Comparison of ENCODE assay signal across 1 cellular context in the genomic region with DNA sequence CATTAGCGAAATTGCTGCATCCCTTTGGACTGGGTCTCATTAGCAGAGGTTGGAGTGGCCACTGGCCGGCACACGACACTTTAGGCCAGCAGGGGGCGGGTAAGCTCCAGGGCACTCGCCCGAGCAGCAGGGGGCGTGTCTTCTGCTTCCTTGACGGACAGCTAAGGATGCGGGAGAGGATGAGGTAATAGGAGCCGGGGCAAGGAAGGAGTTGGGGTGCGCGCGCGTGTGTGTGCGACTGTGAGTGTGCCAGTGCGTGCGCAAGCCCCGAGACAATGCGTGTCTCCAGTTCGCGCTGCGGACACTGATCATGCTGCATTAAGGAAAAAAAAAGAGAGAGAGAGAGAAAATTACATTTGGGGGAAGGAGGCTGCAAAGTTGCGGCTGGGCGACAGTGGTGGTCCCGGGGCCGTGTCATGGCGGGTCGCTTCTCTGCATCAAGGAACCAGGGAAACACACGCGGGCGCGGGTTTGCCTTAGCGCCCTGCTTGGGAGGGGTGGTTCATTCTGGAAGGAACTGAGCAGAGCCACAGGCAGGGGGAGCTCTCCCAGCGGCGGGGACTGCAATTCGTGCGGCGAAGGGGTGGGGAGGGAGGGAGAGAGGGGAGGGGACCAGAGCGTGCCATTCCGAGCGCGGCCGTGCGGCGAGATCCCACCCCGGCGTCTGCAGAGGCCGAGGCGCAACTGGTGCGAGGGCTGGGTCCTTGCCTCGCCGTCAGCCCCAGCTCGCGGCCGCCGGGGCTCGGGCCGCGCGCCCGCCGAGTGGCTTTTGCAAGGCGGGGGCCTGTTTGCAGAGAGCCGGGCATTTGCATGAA.
A peak's percentile ranks its signal among the peaks of the same experiment; 100 is the strongest.
TF ChIP-seq lines count a peak whose summit lies in the region.

A gene (plus strand): TSS at position 625 of the 815 bp plus-strand sequence. CDS start 464 bp downstream, outside the sequence.

TF ChIP-seq in HepG2, 621 proteins besides CTCF, POLR2A, EP300 and RAD21 (continued from another document and continues in another):
- TF ChIP-seq, protein P1, sequence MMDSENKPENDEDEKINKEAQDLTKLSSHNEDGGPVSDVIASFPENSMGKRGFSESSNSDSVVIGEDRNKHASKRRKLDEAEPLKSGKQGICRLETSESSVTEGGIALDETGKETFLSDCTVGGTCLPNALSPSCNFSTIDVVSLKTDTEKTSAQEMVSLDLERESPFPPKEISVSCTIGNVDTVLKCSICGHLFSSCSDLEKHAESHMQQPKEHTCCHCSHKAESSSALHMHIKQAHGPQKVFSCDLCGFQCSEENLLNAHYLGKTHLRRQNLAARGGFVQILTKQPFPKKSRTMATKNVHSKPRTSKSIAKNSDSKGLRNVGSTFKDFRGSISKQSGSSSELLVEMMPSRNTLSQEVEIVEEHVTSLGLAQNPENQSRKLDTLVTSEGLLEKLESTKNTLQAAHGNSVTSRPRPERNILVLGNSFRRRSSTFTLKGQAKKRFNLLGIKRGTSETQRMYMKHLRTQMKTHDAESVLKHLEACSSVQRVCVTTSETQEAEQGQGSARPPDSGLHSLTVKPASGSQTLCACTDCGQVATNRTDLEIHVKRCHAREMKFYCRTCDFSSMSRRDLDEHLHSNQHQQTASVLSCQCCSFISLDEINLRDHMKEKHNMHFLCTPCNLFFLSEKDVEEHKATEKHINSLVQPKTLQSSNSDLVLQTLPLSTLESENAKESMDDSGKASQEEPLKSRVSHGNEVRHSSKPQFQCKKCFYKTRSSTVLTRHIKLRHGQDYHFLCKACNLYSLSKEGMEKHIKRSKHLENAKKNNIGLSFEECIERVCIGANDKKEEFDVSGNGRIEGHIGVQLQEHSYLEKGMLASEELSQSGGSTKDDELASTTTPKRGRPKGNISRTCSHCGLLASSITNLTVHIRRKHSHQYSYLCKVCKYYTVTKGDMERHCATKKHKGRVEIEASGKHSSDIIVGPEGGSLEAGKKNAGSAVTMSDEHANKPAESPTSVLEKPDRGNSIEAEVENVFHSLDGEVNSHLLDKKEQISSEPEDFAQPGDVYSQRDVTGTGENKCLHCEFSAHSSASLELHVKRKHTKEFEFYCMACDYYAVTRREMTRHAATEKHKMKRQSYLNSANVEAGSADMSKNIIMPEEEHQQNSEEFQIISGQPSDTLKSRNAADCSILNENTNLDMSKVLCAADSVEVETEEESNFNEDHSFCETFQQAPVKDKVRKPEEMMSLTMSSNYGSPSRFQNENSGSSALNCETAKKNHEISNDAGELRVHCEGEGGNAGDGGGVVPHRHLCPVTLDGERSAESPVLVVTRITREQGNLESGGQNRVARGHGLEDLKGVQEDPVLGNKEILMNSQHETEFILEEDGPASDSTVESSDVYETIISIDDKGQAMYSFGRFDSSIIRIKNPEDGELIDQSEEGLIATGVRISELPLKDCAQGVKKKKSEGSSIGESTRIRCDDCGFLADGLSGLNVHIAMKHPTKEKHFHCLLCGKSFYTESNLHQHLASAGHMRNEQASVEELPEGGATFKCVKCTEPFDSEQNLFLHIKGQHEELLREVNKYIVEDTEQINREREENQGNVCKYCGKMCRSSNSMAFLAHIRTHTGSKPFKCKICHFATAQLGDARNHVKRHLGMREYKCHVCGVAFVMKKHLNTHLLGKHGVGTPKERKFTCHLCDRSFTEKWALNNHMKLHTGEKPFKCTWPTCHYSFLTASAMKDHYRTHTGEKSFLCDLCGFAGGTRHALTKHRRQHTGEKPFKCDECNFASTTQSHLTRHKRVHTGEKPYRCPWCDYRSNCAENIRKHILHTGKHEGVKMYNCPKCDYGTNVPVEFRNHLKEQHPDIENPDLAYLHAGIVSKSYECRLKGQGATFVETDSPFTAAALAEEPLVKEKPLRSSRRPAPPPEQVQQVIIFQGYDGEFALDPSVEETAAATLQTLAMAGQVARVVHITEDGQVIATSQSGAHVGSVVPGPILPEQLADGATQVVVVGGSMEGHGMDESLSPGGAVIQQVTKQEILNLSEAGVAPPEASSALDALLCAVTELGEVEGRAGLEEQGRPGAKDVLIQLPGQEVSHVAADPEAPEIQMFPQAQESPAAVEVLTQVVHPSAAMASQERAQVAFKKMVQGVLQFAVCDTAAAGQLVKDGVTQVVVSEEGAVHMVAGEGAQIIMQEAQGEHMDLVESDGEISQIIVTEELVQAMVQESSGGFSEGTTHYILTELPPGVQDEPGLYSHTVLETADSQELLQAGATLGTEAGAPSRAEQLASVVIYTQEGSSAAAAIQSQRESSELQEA (CRISPR knock-in tag; IDR thresholded peaks at IDR 0.05; ENCODE audit: not compliant biosample characterization) = no peak
- TF ChIP-seq NKX3-1 (CRISPR knock-in tag; IDR thresholded peaks at IDR 0.05) (peak; percentile 80), SSRP1 (CRISPR knock-in tag; IDR thresholded peaks at IDR 0.05) (no peak), ZNF569 (CRISPR knock-in tag; IDR thresholded peaks at IDR 0.05; ENCODE audit: borderline replicate concordance) (no peak), DNMT3B (CRISPR knock-in tag; conservative IDR thresholded peaks at IDR 0.05) (no peak), KLF12 (CRISPR knock-in tag; IDR thresholded peaks at IDR 0.05; ENCODE audit: borderline replicate concordance) (no peak), HNRNPH1 (optimal IDR thresholded peaks at IDR 0.05; ENCODE audit: low read depth, low read length) (no peak), FLYWCH1 (CRISPR knock-in tag; IDR thresholded peaks at IDR 0.05) (no peak), ZNF136 (CRISPR knock-in tag; IDR thresholded peaks at IDR 0.05; ENCODE audit: low read depth) (no peak), NONO (IDR thresholded peaks at IDR 0.05) (no peak), NONO (CRISPR knock-in tag; conservative IDR thresholded peaks at IDR 0.05) (peak; percentile 60), RBAK (CRISPR knock-in tag; IDR thresholded peaks at IDR 0.05) (no peak), ZNF354B (CRISPR knock-in tag; IDR thresholded peaks at IDR 0.05) (no peak), MEIS1 (CRISPR knock-in tag; IDR thresholded peaks at IDR 0.05; ENCODE audit: borderline replicate concordance) (no peak), ISX (CRISPR knock-in tag; conservative IDR thresholded peaks at IDR 0.05) (no peak), CC2D1A (CRISPR knock-in tag; IDR thresholded peaks at IDR 0.05) (no peak), ASH2L (IDR thresholded peaks at IDR 0.05; ENCODE audit: insufficient read length, low read depth, low read length) (peak; percentile 72), ZBTB7B (CRISPR knock-in tag; IDR thresholded peaks at IDR 0.05) (peak; percentile 54; the same call in 1 of the 2 replicates)
- TF ChIP-seq, protein P2, sequence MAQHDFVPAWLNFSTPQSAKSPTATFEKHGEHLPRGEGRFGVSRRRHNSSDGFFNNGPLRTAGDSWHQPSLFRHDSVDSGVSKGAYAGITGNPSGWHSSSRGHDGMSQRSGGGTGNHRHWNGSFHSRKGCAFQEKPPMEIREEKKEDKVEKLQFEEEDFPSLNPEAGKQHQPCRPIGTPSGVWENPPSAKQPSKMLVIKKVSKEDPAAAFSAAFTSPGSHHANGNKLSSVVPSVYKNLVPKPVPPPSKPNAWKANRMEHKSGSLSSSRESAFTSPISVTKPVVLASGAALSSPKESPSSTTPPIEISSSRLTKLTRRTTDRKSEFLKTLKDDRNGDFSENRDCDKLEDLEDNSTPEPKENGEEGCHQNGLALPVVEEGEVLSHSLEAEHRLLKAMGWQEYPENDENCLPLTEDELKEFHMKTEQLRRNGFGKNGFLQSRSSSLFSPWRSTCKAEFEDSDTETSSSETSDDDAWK (CRISPR knock-in tag; IDR thresholded peaks at IDR 0.05) = no peak
- TF ChIP-seq, protein P3, sequence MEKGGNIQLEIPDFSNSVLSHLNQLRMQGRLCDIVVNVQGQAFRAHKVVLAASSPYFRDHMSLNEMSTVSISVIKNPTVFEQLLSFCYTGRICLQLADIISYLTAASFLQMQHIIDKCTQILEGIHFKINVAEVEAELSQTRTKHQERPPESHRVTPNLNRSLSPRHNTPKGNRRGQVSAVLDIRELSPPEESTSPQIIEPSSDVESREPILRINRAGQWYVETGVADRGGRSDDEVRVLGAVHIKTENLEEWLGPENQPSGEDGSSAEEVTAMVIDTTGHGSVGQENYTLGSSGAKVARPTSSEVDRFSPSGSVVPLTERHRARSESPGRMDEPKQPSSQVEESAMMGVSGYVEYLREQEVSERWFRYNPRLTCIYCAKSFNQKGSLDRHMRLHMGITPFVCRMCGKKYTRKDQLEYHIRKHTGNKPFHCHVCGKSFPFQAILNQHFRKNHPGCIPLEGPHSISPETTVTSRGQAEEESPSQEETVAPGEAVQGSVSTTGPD (CRISPR knock-in tag; IDR thresholded peaks at IDR 0.05) = no peak
- TF ChIP-seq, protein P4, sequence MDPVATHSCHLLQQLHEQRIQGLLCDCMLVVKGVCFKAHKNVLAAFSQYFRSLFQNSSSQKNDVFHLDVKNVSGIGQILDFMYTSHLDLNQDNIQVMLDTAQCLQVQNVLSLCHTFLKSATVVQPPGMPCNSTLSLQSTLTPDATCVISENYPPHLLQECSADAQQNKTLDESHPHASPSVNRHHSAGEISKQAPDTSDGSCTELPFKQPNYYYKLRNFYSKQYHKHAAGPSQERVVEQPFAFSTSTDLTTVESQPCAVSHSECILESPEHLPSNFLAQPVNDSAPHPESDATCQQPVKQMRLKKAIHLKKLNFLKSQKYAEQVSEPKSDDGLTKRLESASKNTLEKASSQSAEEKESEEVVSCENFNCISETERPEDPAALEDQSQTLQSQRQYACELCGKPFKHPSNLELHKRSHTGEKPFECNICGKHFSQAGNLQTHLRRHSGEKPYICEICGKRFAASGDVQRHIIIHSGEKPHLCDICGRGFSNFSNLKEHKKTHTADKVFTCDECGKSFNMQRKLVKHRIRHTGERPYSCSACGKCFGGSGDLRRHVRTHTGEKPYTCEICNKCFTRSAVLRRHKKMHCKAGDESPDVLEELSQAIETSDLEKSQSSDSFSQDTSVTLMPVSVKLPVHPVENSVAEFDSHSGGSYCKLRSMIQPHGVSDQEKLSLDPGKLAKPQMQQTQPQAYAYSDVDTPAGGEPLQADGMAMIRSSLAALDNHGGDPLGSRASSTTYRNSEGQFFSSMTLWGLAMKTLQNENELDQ (CRISPR knock-in tag; IDR thresholded peaks at IDR 0.05; ENCODE audit: borderline replicate concordance) = no peak
- TF ChIP-seq, protein P5, sequence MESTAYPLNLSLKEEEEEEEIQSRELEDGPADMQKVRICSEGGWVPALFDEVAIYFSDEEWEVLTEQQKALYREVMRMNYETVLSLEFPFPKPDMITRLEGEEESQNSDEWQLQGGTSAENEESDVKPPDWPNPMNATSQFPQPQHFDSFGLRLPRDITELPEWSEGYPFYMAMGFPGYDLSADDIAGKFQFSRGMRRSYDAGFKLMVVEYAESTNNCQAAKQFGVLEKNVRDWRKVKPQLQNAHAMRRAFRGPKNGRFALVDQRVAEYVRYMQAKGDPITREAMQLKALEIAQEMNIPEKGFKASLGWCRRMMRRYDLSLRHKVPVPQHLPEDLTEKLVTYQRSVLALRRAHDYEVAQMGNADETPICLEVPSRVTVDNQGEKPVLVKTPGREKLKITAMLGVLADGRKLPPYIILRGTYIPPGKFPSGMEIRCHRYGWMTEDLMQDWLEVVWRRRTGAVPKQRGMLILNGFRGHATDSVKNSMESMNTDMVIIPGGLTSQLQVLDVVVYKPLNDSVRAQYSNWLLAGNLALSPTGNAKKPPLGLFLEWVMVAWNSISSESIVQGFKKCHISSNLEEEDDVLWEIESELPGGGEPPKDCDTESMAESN (CRISPR knock-in tag; conservative IDR thresholded peaks at IDR 0.05) = no peak; the same call in 1 of the 2 replicates
- TF ChIP-seq, protein P6, sequence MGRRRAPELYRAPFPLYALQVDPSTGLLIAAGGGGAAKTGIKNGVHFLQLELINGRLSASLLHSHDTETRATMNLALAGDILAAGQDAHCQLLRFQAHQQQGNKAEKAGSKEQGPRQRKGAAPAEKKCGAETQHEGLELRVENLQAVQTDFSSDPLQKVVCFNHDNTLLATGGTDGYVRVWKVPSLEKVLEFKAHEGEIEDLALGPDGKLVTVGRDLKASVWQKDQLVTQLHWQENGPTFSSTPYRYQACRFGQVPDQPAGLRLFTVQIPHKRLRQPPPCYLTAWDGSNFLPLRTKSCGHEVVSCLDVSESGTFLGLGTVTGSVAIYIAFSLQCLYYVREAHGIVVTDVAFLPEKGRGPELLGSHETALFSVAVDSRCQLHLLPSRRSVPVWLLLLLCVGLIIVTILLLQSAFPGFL (CRISPR knock-in tag; IDR thresholded peaks at IDR 0.05) = no peak
- TF ChIP-seq, protein P7, sequence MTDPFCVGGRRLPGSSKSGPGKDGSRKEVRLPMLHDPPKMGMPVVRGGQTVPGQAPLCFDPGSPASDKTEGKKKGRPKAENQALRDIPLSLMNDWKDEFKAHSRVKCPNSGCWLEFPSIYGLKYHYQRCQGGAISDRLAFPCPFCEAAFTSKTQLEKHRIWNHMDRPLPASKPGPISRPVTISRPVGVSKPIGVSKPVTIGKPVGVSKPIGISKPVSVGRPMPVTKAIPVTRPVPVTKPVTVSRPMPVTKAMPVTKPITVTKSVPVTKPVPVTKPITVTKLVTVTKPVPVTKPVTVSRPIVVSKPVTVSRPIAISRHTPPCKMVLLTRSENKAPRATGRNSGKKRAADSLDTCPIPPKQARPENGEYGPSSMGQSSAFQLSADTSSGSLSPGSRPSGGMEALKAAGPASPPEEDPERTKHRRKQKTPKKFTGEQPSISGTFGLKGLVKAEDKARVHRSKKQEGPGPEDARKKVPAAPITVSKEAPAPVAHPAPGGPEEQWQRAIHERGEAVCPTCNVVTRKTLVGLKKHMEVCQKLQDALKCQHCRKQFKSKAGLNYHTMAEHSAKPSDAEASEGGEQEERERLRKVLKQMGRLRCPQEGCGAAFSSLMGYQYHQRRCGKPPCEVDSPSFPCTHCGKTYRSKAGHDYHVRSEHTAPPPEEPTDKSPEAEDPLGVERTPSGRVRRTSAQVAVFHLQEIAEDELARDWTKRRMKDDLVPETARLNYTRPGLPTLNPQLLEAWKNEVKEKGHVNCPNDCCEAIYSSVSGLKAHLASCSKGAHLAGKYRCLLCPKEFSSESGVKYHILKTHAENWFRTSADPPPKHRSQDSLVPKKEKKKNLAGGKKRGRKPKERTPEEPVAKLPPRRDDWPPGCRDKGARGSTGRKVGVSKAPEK (CRISPR knock-in tag; IDR thresholded peaks at IDR 0.05; ENCODE audit: borderline replicate concordance) = no peak
- TF ChIP-seq, protein P8, sequence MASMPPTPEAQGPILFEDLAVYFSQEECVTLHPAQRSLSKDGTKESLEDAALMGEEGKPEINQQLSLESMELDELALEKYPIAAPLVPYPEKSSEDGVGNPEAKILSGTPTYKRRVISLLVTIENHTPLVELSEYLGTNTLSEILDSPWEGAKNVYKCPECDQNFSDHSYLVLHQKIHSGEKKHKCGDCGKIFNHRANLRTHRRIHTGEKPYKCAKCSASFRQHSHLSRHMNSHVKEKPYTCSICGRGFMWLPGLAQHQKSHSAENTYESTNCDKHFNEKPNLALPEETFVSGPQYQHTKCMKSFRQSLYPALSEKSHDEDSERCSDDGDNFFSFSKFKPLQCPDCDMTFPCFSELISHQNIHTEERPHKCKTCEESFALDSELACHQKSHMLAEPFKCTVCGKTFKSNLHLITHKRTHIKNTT (CRISPR knock-in tag; IDR thresholded peaks at IDR 0.05) = no peak
